In the genomic region with DNA sequence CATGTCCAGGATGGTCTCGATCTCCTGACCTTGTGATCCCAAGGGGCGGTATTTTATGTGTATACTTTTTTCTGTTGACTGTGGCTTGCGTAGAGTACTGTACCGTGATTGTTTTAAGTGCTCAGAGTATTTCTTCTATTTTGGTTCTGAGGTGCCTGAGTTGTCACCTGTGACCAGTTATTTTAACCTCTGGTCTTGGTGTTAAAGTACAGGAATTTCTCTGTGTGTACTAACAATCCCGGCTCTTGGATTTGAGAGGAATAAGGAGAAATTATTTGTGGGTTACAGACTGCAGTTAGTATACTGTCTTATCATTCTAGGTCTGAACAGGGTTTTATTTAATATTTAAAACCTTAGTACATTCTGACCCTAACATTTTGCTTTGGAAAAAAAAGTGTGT, we compare ENCODE assay signal across 12 cellular contexts. TPM values are rescaled to one million over a fixed set of nuclear protein-coding genes. Genes with fewer than 3 reads are reported as not detected.
DNase-seq lines count a peak whose midpoint lies in the region; ATAC-seq and TF ChIP-seq lines count a peak whose summit lies in the region.
"Had no signal": no experiment of that assay in that cellular context is flagged by ENCODE, and none has a peak within 500 bp of the region (broad histone marks: within the 10 kb centered on the region; RNA-seq: fewer than 3 reads in every experiment).

No MANE protein-coding gene starts in this region.

- H2AFZ ChIP-seq in Karpas-422 (ENCODE audit: low read length) (no peak overlapping the region), osteoblast (ENCODE audit: low read length) (no peak overlapping the region)

- peaks cover 64 to 73% (median 68%) of the 10 kb centered on the region in 11 experiments for H4K20me1 ChIP-seq in BLaER1 treated with 17β-estradiol and CSF1 and Interleukin-3, amounts not matched to agents 10 nM and 100 nM
- peaks cover 28% of the 10 kb centered on the region for H4K20me1 ChIP-seq in Karpas-422 (ENCODE audit: insufficient read depth, low read depth, low read length)
- peaks cover 43% of the 10 kb centered on the region for H4K20me1 ChIP-seq in osteoblast (ENCODE audit: insufficient read depth, low read length)

- TF ChIP-seq CTCF in osteoblast (IDR thresholded peaks at IDR 0.05; ENCODE audit: extremely low read depth, low read depth, low read length), result no peak

- H3K4me3 ChIP-seq in BLaER1 treated with 17β-estradiol and CSF1 and Interleukin-3, amounts not matched to agents 10 nM and 100 nM, result peak overlapping the region; percentile 85 to 99 (median 97)
- peak overlapping the region; percentile 96 for H3K4me3 ChIP-seq in Karpas-422 (ENCODE audit: low read length)
- peak overlapping the region; percentile 72 for H3K4me3 ChIP-seq in endocrine pancreas (ENCODE audit: control insufficient read depth, insufficient read depth, low read length)
- H3K4me3 ChIP-seq in osteoblast (ENCODE audit: insufficient read depth, low read length), result peak overlapping the region; percentile 88

- H3K79me2 ChIP-seq in Karpas-422 (ENCODE audit: low read length) (peaks cover 89% of the 10 kb centered on the region), osteoblast (ENCODE audit: insufficient read depth, low read length) (peaks cover 68% of the 10 kb centered on the region)

- H3K9me2 ChIP-seq in Karpas-422 (replicated peaks; ENCODE audit: insufficient read depth, low read length), result no peaks in the 10 kb centered on the region

- no peaks in the 10 kb centered on the region for H3K27me3 ChIP-seq in BLaER1 treated with 17β-estradiol and CSF1 and Interleukin-3, amounts not matched to agents 10 nM and 100 nM
- no peaks in the 10 kb centered on the region for H3K27me3 ChIP-seq in Karpas-422 (ENCODE audit: low read length)
- no peaks in the 10 kb centered on the region for H3K27me3 ChIP-seq in endocrine pancreas (ENCODE audit: control insufficient read depth, insufficient read depth, low read length)
- H3K27me3 ChIP-seq in osteoblast (ENCODE audit: insufficient read depth, low read length), result no peaks in the 10 kb centered on the region
- H3K27me3 ChIP-seq: left lung had no signal

- peak overlapping the region in 1 of 11 experiments; percentile 94; a peak in 1 of 22 replicates for H3K27ac ChIP-seq in BLaER1 treated with 17β-estradiol and CSF1 and Interleukin-3, amounts not matched to agents 10 nM and 100 nM
- H3K27ac ChIP-seq in Karpas-422 (ENCODE audit: low read length) (no peak overlapping the region), osteoblast (ENCODE audit: low read depth, low read length) (no peak overlapping the region)

- H3K9me3 ChIP-seq in BLaER1 treated with 17β-estradiol and CSF1 and Interleukin-3, amounts not matched to agents 10 nM and 100 nM (replicated peaks in 1 of 11), result no peaks in the 10 kb centered on the region
- H3K9me3 ChIP-seq in Karpas-422 (ENCODE audit: low read length) (no peaks in the 10 kb centered on the region), endocrine pancreas (ENCODE audit: control insufficient read depth, low read length) (no peaks in the 10 kb centered on the region), osteoblast (ENCODE audit: low read depth, low read length) (no peaks in the 10 kb centered on the region)
- H3K9me3 ChIP-seq: left lung had no signal

- peak overlapping the region; percentile 85 to 97 (median 94) for H3K4me2 ChIP-seq in BLaER1 treated with 17β-estradiol and CSF1 and Interleukin-3, amounts not matched to agents 10 nM and 100 nM
- H3K4me2 ChIP-seq in Karpas-422 (ENCODE audit: low read depth, low read length, poor library complexity, severe bottlenecking) (peak overlapping the region; percentile 91), osteoblast (ENCODE audit: insufficient read depth, low read length) (peak overlapping the region; percentile 99)

- H3K4me1 ChIP-seq in BLaER1 treated with 17β-estradiol and CSF1 and Interleukin-3, amounts not matched to agents 10 nM and 100 nM, result peaks cover 31 to 47% (median 37%) of the 10 kb centered on the region in 10 experiments
- H3K4me1 ChIP-seq in Karpas-422 (ENCODE audit: low read length), result peaks cover 27% of the 10 kb centered on the region
- peaks cover 5% of the 10 kb centered on the region for H3K4me1 ChIP-seq in endocrine pancreas (ENCODE audit: control insufficient read depth, insufficient read depth, low read length)
- peaks cover 24% of the 10 kb centered on the region for H3K4me1 ChIP-seq in osteoblast (ENCODE audit: insufficient read depth, low read length)

- DNase-seq in Karpas-422 (no peak), osteoblast (ENCODE audit: insufficient read length, low spot score, missing footprints) (peak; percentile 36), SIG-M5 treated with dmso at 0.1 percent for 504 hours (lab: John Stamatoyannopoulos, UW; ENCODE audit: unreplicated experiment) (no peak)
- DNase-seq in activated CD4-positive, CD25-positive, alpha-beta regulatory T cell treated with anti-CD3 and anti-CD28 coated beads, Interleukin-2, amount 50 U/mL, for 72 hours, result no peak
- DNase-seq: activated CD4-positive, alpha-beta T cell treated with anti-CD3 and anti-CD28 coated beads for 1 hour; left lung had no signal

- peak overlapping the region; percentile 92 to 97 (median 95) for H3K9ac ChIP-seq in BLaER1 treated with 17β-estradiol and CSF1 and Interleukin-3, amounts not matched to agents 10 nM and 100 nM
- H3K9ac ChIP-seq in Karpas-422 (ENCODE audit: low read length), result peak overlapping the region; percentile 93
- no peak overlapping the region for H3K9ac ChIP-seq in endocrine pancreas (ENCODE audit: control insufficient read depth, insufficient read depth, low read length)

- ATAC-seq in HG02571 (IDR thresholded peaks at IDR 0.05; ENCODE audit: unreplicated experiment), result no peak
- ATAC-seq in HG03469 (IDR thresholded peaks at IDR 0.05; ENCODE audit: unreplicated experiment), result no peak
- ATAC-seq: left lung had no signal

- H3K36me3 ChIP-seq in BLaER1 treated with 17β-estradiol and CSF1 and Interleukin-3, amounts not matched to agents 10 nM and 100 nM, result peaks cover 17 to 57% (median 43%) of the 10 kb centered on the region in 11 experiments
- peaks cover 9% of the 10 kb centered on the region; the same call in 1 of the 2 replicates for H3K36me3 ChIP-seq in Karpas-422 (ENCODE audit: insufficient read depth, low read length)
- H3K36me3 ChIP-seq in endocrine pancreas (ENCODE audit: control insufficient read depth, insufficient read depth, low read length), result no peaks in the 10 kb centered on the region
- H3K36me3 ChIP-seq in osteoblast (ENCODE audit: insufficient read depth, low read length), result no peaks in the 10 kb centered on the region

RNA-seq across cellular contexts. Expression of a gene that starts 2.0 kb away (rescaled TPM):
- total RNA-seq in Karpas-422 (2014; rRNA removed; shearing (Covaris generic); ENCODE audit: low replicate concordance), result 110 and 119 TPM in 2 replicates
- 81.1 and 87.8 TPM in 2 replicates for total RNA-seq in osteoblast

RNA-seq across cellular contexts. Expression of a gene that starts 43.6 kb away (rescaled TPM):
- total RNA-seq in Karpas-422 (2014; rRNA removed; shearing (Covaris generic); ENCODE audit: low replicate concordance), result not detected in 2 replicates
- total RNA-seq in osteoblast, result not detected in 2 replicates
- total RNA-seq: Daoy, left lung, NCI-H460 had no signal

RNA-seq across cellular contexts. Expression of a gene that starts 57.2 kb away (rescaled TPM):
- 1.3 and 1.8 TPM in 2 replicates for total RNA-seq in Karpas-422 (2014; rRNA removed; shearing (Covaris generic); ENCODE audit: low replicate concordance)
- total RNA-seq in osteoblast, result 1.8 and 2.5 TPM in 2 replicates
